10 cellular contexts compared by ENCODE assay signal in the genomic region with DNA sequence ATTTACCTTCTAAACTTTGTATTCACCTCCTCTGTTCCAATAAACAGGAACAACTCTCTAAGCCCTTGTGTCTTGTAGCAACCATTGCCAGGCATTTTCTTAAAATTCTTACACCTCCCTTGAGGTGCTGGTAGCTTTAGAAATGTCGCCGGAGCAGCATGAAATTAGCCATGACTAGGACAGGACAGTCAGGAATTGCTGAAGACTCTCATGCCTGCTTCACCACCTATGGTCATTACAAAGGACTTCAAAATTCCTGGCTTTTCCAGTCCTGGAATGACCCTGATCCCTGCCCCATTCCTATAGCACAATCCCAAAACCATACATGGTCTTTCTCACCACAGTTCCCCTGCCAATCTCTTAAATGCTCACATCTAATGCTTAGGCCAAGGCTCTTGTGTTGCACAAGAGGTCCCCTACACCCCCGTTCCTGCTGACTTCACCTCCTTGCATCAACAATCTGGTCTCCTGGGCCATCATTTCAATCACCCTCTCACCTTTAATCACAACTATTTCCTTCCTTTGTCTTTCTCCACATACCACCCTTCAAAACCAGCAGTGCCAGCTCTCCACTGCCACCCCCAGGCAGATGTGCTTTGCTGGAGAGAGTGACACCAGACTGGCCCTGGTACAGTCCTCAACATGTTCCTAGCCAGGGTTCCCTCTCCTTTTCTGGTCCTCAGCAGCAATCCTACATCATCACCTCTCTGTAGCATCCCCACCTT.
DNase-seq lines count a peak whose midpoint lies in the region; ATAC-seq and TF ChIP-seq lines count a peak whose summit lies in the region.
"Had no signal": no experiment of that assay in that cellular context is flagged by ENCODE, and none has a peak within 500 bp of the region (broad histone marks: within the 10 kb centered on the region; RNA-seq: fewer than 3 reads in every experiment).

No MANE protein-coding gene starts in this region.

- H3F3A ChIP-seq in Loucy (ENCODE audit: low read depth): no peaks in the 10 kb centered on the region

- no peaks in the 10 kb centered on the region for H3K79me2 ChIP-seq in Loucy (ENCODE audit: insufficient read depth, low read length)

- H3K36me3 ChIP-seq in Caco-2 (ENCODE audit: control insufficient read depth, insufficient read depth, low read length) (no peaks in the 10 kb centered on the region), Loucy (ENCODE audit: insufficient read depth, low read length) (no peaks in the 10 kb centered on the region), colonic mucosa (no peaks in the 10 kb centered on the region), lower lobe of right lung (no peaks in the 10 kb centered on the region), vagina (no peaks in the 10 kb centered on the region)

- POLR2A ChIA-PET in Caco-2 (lab: Charles Lee): no interaction called here

- H3K4me3 Mint-ChIP-seq in Caco-2 (ENCODE audit: unreplicated experiment): no peak overlapping the region
- H3K4me3 Mint-ChIP-seq: natural killer cell had no signal

- intact Hi-C loops in Caco-2 (cut with micrococcal nuclease; ENCODE audit: unreplicated experiment) (loop anchor here (1.0 kb wide), 1 partner anchor 267 kb away; no protein-coding TSS in a partner anchor), colonic mucosa (cut with DNase I) (loop anchor here (5.0 to 10.0 kb wide), 3 partner anchors 139 to 268 kb away; no protein-coding TSS in a partner anchor), lower lobe of right lung (cut with DNase I) (no loop called here), vagina (cut with DNase I) (no loop called here)

- no peaks in the 10 kb centered on the region for H3K27me3 ChIP-seq in Caco-2 (replicated peaks; ENCODE audit: control insufficient read depth, insufficient read depth, low read length)
- no peaks in the 10 kb centered on the region for H3K27me3 ChIP-seq in Loucy (ENCODE audit: insufficient read depth, low read length, poor library complexity, severe bottlenecking)
- H3K27me3 ChIP-seq in colonic mucosa: no peaks in the 10 kb centered on the region
- H3K27me3 ChIP-seq in lower lobe of right lung (ENCODE audit: low read depth): no peaks in the 10 kb centered on the region
- no peaks in the 10 kb centered on the region for H3K27me3 ChIP-seq in vagina
- H3K27me3 ChIP-seq: testis had no signal

- peak overlapping the region; percentile 4 for H3K27ac Mint-ChIP-seq in Caco-2 (ENCODE audit: unreplicated experiment)
- H3K27ac Mint-ChIP-seq: natural killer cell had no signal

- no TSS peak for BruUV-seq in Caco-2 (replicated peaks; lab: Mats Ljungman, UMichigan)

- no peak overlapping the region for H3K9ac ChIP-seq in Loucy (ENCODE audit: low read depth, low read length, poor library complexity, severe bottlenecking)
- no peak overlapping the region for H3K9ac ChIP-seq in colonic mucosa (ENCODE audit: low read depth in 2 of 2, low read length in 2 of 2)

- no peak overlapping the region for H2AFZ ChIP-seq in Loucy (ENCODE audit: low read length)

- peaks cover 20% of the 10 kb centered on the region; the same call in 1 of the 2 replicates for H3K4me1 ChIP-seq in Caco-2
- H3K4me1 ChIP-seq in Loucy (ENCODE audit: insufficient read depth, low read length, poor library complexity, severe bottlenecking): no peaks in the 10 kb centered on the region
- no peaks in the 10 kb centered on the region for H3K4me1 ChIP-seq in colonic mucosa
- H3K4me1 ChIP-seq in lower lobe of right lung: no peaks in the 10 kb centered on the region
- no peaks in the 10 kb centered on the region for H3K4me1 ChIP-seq in vagina
- H3K4me1 ChIP-seq: testis had no signal

- DNase-seq in Caco-2 (peak in 1 of 2 experiments; percentile 41), colonic mucosa (peak; percentile 48), lower lobe of right lung (no peak), NCI-H1436 treated with DMSO at 0.1 percent for 48 hours (lab: John Stamatoyannopoulos, UW) (no peak), HuH-7.5 (ENCODE audit: low spot score) (no peak), vagina (ENCODE audit: extremely low spot score in 2 of 2) (no peak)
- DNase-seq in activated CD8-positive, alpha-beta memory T cell treated with anti-CD3 and anti-CD28 coated beads for 24 hours: no peak
- DNase-seq: natural killer cell, testis had no signal

- H3K4me1 Mint-ChIP-seq in Caco-2 (ENCODE audit: low read depth, unreplicated experiment): peaks cover 17% of the 10 kb centered on the region
- H3K4me1 Mint-ChIP-seq: natural killer cell had no signal

- H3K27me3 Mint-ChIP-seq in Caco-2 (ENCODE audit: insufficient read depth, unreplicated experiment): no peaks in the 10 kb centered on the region

- no peaks in the 10 kb centered on the region for H3K9me2 ChIP-seq in Loucy (replicated peaks; ENCODE audit: low read depth, low read length)

- no peaks in the 10 kb centered on the region for H3K9me3 Mint-ChIP-seq in Caco-2 (ENCODE audit: unreplicated experiment)
- H3K9me3 Mint-ChIP-seq: natural killer cell had no signal

- no peaks in the 10 kb centered on the region; the same call in 1 of the 2 replicates for H3K9me3 ChIP-seq in Caco-2
- H3K9me3 ChIP-seq in Loucy (ENCODE audit: insufficient read depth, low read depth, low read length): no peaks in the 10 kb centered on the region
- no peaks in the 10 kb centered on the region for H3K9me3 ChIP-seq in colonic mucosa
- H3K9me3 ChIP-seq in lower lobe of right lung: no peaks in the 10 kb centered on the region
- no peaks in the 10 kb centered on the region for H3K9me3 ChIP-seq in vagina
- H3K9me3 ChIP-seq: testis had no signal

- H3K36me3 Mint-ChIP-seq in Caco-2 (ENCODE audit: insufficient read depth, unreplicated experiment): no peaks in the 10 kb centered on the region
- H3K36me3 Mint-ChIP-seq: natural killer cell had no signal

- no peaks in the 10 kb centered on the region for H4K20me1 ChIP-seq in Loucy (ENCODE audit: insufficient read depth, low read length, poor library complexity, severe bottlenecking)

- H3K4me3 ChIP-seq in Caco-2 (ENCODE audit: low read depth, low read length) (no peak overlapping the region), Loucy (ENCODE audit: low read length, poor library complexity, severe bottlenecking) (no peak overlapping the region), colonic mucosa (no peak overlapping the region), lower lobe of right lung (no peak overlapping the region), vagina (no peak overlapping the region)
- H3K4me3 ChIP-seq: testis had no signal

- TF ChIP-seq CTCF in Caco-2 (IDR thresholded peaks at IDR 0.05; ENCODE audit: insufficient read depth in 1 of 2, low read depth in 1 of 2, low read length in 1 of 2, severe bottlenecking in 1 of 2, unreplicated experiment in 1 of 2) (peak; percentile 31 to 35), Loucy (conservative IDR thresholded peaks at IDR 0.05; ENCODE audit: low read length) (peak; percentile 38; the same call in 1 of the 2 replicates), colonic mucosa (IDR thresholded peaks at IDR 0.05) (peak; percentile 41), lower lobe of right lung (IDR thresholded peaks at IDR 0.05) (peak; percentile 18), vagina (IDR thresholded peaks at IDR 0.05) (no peak)

- TF ChIP-seq POLR2A in vagina (IDR thresholded peaks at IDR 0.05): no peak

- H3K27ac ChIP-seq in colonic mucosa (no peak overlapping the region), lower lobe of right lung (no peak overlapping the region), vagina (no peak overlapping the region)
- H3K27ac ChIP-seq: testis had no signal

- peak in 1 of 2 donors; percentile 70 for ATAC-seq in lower lobe of right lung
- ATAC-seq: natural killer cell had no signal

- CTCF ChIA-PET in Caco-2 (lab: Charles Lee): interaction anchor here (1.4 kb wide), 1 partner anchor 10 kb away, joined by 7 read pairs; no protein-coding TSS in a partner anchor

- no peak overlapping the region for H3K4me2 ChIP-seq in Loucy (ENCODE audit: low read depth, low read length, poor library complexity, severe bottlenecking)

Comparison
In these comparisons a context has a peak if more than half of its experiments do, and no peak if none do; other contexts are left out.
1. CTCF ChIP-seq: peak in Caco-2 (2 of 2), Loucy (single experiment), colonic mucosa (single experiment) and lower lobe of right lung (single experiment); none in vagina (0 of 3).
2. intact Hi-C loops: an anchor here in Caco-2 (1.0 kb wide) and colonic mucosa (5.0 to 10.0 kb wide); none called in lower lobe of right lung and vagina.